15 cellular contexts compared by ENCODE assay signal in genomic region chr18:23069481-23069880, GRCh38.
DNase-seq lines count a peak whose midpoint lies in the region; ATAC-seq and TF ChIP-seq lines count a peak whose summit lies in the region.
"Had no signal": no experiment of that assay in that cellular context is flagged by ENCODE, and none has a peak within 500 bp of the region (broad histone marks: within the 10 kb centered on the region; RNA-seq: fewer than 3 reads in every experiment).

No MANE protein-coding gene starts in this region.

- no peak overlapping the region for H4K8ac ChIP-seq in IMR-90 (ENCODE audit: low read depth in 2 of 2, low read length in 2 of 2)

- no peak overlapping the region for H3K18ac ChIP-seq in IMR-90 (ENCODE audit: low read depth, low read length)

- TF ChIP-seq CTCF in IMR-90 (conservative IDR thresholded peaks at IDR 0.05; ENCODE audit: low read depth, low read length), result no peak

- no peaks in the 10 kb centered on the region for H4K20me1 ChIP-seq in IMR-90 (ENCODE audit: insufficient read depth, low read length)

- H3K9me1 ChIP-seq in IMR-90 (ENCODE audit: insufficient read depth, low read length), result peaks cover 14% of the 10 kb centered on the region

- no peak overlapping the region for H4K91ac ChIP-seq in IMR-90 (ENCODE audit: insufficient read depth, low read depth, low read length)

- no peak overlapping the region; the same call in 1 of the 2 replicates for H2BK20ac ChIP-seq in IMR-90 (ENCODE audit: low read depth, low read length)

- 0 out of 3 replicates have a peak overlapping the region, but pooled peaks have one; percentile 48 for H2BK15ac ChIP-seq in IMR-90 (ENCODE audit: low read depth, low read length)

- DNase-seq in IMR-90 (no peak), NCI-H128 (lab: John Stamatoyannopoulos, UW; ENCODE audit: unreplicated experiment) (no peak), GM19240 (ENCODE audit: insufficient read length, low spot score) (no peak), A172 (ENCODE audit: low spot score) (no peak)
- DNase-seq in activated CD4-positive, alpha-beta T cell treated with anti-CD3 and anti-CD28 coated beads, Interleukin-2, amount 10 ng/mL, durations not matched to agents 24 days and 14 days, result peak; percentile 69
- DNase-seq in activated naive CD4-positive, alpha-beta T cell treated with anti-CD3 and anti-CD28 coated beads, Interleukin-2, amount 50 U/mL, for 16 hours, result peak; percentile 18
- DNase-seq in stimulated activated CD4-positive, alpha-beta T cell treated with anti-CD3 and anti-CD28 coated beads, Interleukin-4, amount 100 ng/mL, for 24 hours, result peak; percentile 11
- DNase-seq: Caco-2, left lung, NCI-H2081, nucleus accumbens, substantia nigra had no signal

- no peak overlapping the region for H2AFZ ChIP-seq in IMR-90 (replicated peaks; ENCODE audit: low read length, poor library complexity)

- no peak overlapping the region for H3K4me2 ChIP-seq in IMR-90 (ENCODE audit: low read depth, low read length)

- no peak overlapping the region for H2AK5ac ChIP-seq in IMR-90 (ENCODE audit: low read depth, low read length)

- H3K9me3 ChIP-seq in IMR-90 (ENCODE audit: control insufficient read depth, insufficient read depth, low read length), result no peaks in the 10 kb centered on the region
- H3K9me3 ChIP-seq: Caco-2, left lung had no signal

- no peak for TF ChIP-seq RAD21 in IMR-90 (IDR thresholded peaks at IDR 0.05; ENCODE audit: low read length)

- no peaks in the 10 kb centered on the region for H3K27me3 Mint-ChIP-seq in activated CD4-positive, alpha-beta T cell treated with anti-CD3 and anti-CD28 coated beads, Interleukin-2, amount 10 ng/mL, durations not matched to agents 24 days and 14 days

- ATAC-seq in IMR-90 (ENCODE audit: low read depth), result no peak
- no peak for ATAC-seq in GM18502 (IDR thresholded peaks at IDR 0.05; ENCODE audit: poor library complexity, unreplicated experiment)

- H3K79me1 ChIP-seq in IMR-90 (ENCODE audit: low read depth in 1 of 2, low read length in 2 of 2), result no peaks in the 10 kb centered on the region

- H3K27me3 ChIP-seq in IMR-90 (ENCODE audit: control insufficient read depth, insufficient read depth, low read length), result no peaks in the 10 kb centered on the region
- H3K27me3 ChIP-seq: cardiac muscle cell, left lung had no signal

- peaks cover 2% of the 10 kb centered on the region; the same call in 1 of the 2 replicates for H3K4me1 ChIP-seq in IMR-90 (ENCODE audit: control insufficient read depth, insufficient read depth, low read length)
- H3K4me1 ChIP-seq: Caco-2 had no signal

- H3K27ac ChIP-seq in IMR-90 (ENCODE audit: insufficient read depth, low read length), result no peak overlapping the region
- H3K27ac ChIP-seq: cardiac muscle cell, epithelial cell of prostate had no signal

- H4K5ac ChIP-seq in IMR-90 (ENCODE audit: low read depth, low read length), result no peak overlapping the region

- peak overlapping the region; percentile 4 for H3K4me3 Mint-ChIP-seq in activated CD4-positive, alpha-beta T cell treated with anti-CD3 and anti-CD28 coated beads, Interleukin-2, amount 10 ng/mL, durations not matched to agents 24 days and 14 days

- H3K9ac ChIP-seq in IMR-90 (ENCODE audit: low read depth, low read length), result no peak overlapping the region

- in situ Hi-C loops in IMR-90 (cut with MboI; ENCODE audit: low sequenced_read_pairs), result no loop called here

- peaks cover 53% of the 10 kb centered on the region for H3K4me1 Mint-ChIP-seq in activated CD4-positive, alpha-beta T cell treated with anti-CD3 and anti-CD28 coated beads, Interleukin-2, amount 10 ng/mL, durations not matched to agents 24 days and 14 days

- no TSS peak for BruUV-seq in IMR-90 (replicated peaks; lab: Mats Ljungman, UMichigan)

- peaks cover 13% of the 10 kb centered on the region for H3K36me3 Mint-ChIP-seq in activated CD4-positive, alpha-beta T cell treated with anti-CD3 and anti-CD28 coated beads, Interleukin-2, amount 10 ng/mL, durations not matched to agents 24 days and 14 days (ENCODE audit: low read depth)

- H3K4ac ChIP-seq in IMR-90 (ENCODE audit: low read depth, low read length), result no peak overlapping the region

- TF ChIP-seq POLR2A in IMR-90 (IDR thresholded peaks at IDR 0.05; ENCODE audit: low read depth, low read length), result no peak

- H3K23ac ChIP-seq in IMR-90 (ENCODE audit: low read depth, low read length), result no peak overlapping the region

- dilution Hi-C loops in IMR-90 (cut with HindIII; ENCODE audit: low sequenced_read_pairs, unreplicated experiment), result no loop called here

- H3K36me3 ChIP-seq in IMR-90 (ENCODE audit: control insufficient read depth, insufficient read depth, low read length), result no peaks in the 10 kb centered on the region
- H3K36me3 ChIP-seq: cardiac muscle cell, left lung had no signal

- POLR2A ChIA-PET in IMR-90 (lab: Charles Lee; ENCODE audit: unreplicated experiment), result no interaction called here

- peaks cover 17% of the 10 kb centered on the region for H3K9me3 Mint-ChIP-seq in activated CD4-positive, alpha-beta T cell treated with anti-CD3 and anti-CD28 coated beads, Interleukin-2, amount 10 ng/mL, durations not matched to agents 24 days and 14 days

- H2BK5ac ChIP-seq in IMR-90 (ENCODE audit: low read depth, low read length, poor library complexity, severe bottlenecking), result no peak overlapping the region

- 70% methylated on average over 5 of the region's 10 CpGs; no CpG with 5 or more reads in 1 of the 2 experiments for WGBS in IMR-90 (ENCODE audit: extremely low coverage in 2 of 2, insufficient read length in 1 of 2), 2 experiments

- peak overlapping the region; percentile 68 for H3K27ac Mint-ChIP-seq in activated CD4-positive, alpha-beta T cell treated with anti-CD3 and anti-CD28 coated beads, Interleukin-2, amount 10 ng/mL, durations not matched to agents 24 days and 14 days

- no peak overlapping the region for H2AK9ac ChIP-seq in IMR-90 (replicated peaks; ENCODE audit: low read depth, low read length, poor library complexity)

- H2BK120ac ChIP-seq in IMR-90 (ENCODE audit: low read depth, low read length), result no peak overlapping the region

- CTCF ChIA-PET in IMR-90 (lab: Yijun Ruan, JAX), result no interaction called here

- no peak overlapping the region for H3K14ac ChIP-seq in IMR-90 (replicated peaks; ENCODE audit: low read depth, low read length)

- intact Hi-C loops in IMR-90 (cut with micrococcal nuclease), result no loop called here
- intact Hi-C loops in activated CD4-positive, alpha-beta T cell treated with anti-CD3 and anti-CD28 coated beads, Interleukin-2, amount 10 ng/mL, durations not matched to agents 24 days and 14 days (cut with micrococcal nuclease), result no loop called here

- H3K4me3 ChIP-seq in IMR-90 (ENCODE audit: insufficient read depth, low read depth, low read length), result no peak overlapping the region
- H3K4me3 ChIP-seq: cardiac muscle cell, left lung had no signal

- no peak overlapping the region for H3K56ac ChIP-seq in IMR-90 (ENCODE audit: extremely low read depth, insufficient read depth, low read length)

TF ChIP-seq in IMR-90, 13 proteins besides CTCF, POLR2A, EP300 and RAD21:
- no peak for TF ChIP-seq CHD1 (IDR thresholded peaks at IDR 0.05; ENCODE audit: low read depth, low read length)
- no peak for TF ChIP-seq NFE2L2 (IDR thresholded peaks at IDR 0.05; ENCODE audit: low read depth, low read length)
- no peak for TF ChIP-seq BHLHE40 (IDR thresholded peaks at IDR 0.05; ENCODE audit: low read depth, low read length)
- TF ChIP-seq MXI1 (IDR thresholded peaks at IDR 0.05; ENCODE audit: borderline replicate concordance, low read depth, low read length), result no peak
- no peak for TF ChIP-seq RFX5 (IDR thresholded peaks at IDR 0.05; ENCODE audit: low read depth, low read length)
- TF ChIP-seq FOS (IDR thresholded peaks at IDR 0.05; ENCODE audit: low read depth, low read length), result no peak
- no peak for TF ChIP-seq MAFK (IDR thresholded peaks at IDR 0.05; ENCODE audit: low read depth, low read length)
- TF ChIP-seq SMC3 (IDR thresholded peaks at IDR 0.05; ENCODE audit: low read depth, low read length), result no peak
- TF ChIP-seq MAZ (IDR thresholded peaks at IDR 0.05; ENCODE audit: borderline replicate concordance, low read depth, low read length), result no peak
- TF ChIP-seq, protein P1, sequence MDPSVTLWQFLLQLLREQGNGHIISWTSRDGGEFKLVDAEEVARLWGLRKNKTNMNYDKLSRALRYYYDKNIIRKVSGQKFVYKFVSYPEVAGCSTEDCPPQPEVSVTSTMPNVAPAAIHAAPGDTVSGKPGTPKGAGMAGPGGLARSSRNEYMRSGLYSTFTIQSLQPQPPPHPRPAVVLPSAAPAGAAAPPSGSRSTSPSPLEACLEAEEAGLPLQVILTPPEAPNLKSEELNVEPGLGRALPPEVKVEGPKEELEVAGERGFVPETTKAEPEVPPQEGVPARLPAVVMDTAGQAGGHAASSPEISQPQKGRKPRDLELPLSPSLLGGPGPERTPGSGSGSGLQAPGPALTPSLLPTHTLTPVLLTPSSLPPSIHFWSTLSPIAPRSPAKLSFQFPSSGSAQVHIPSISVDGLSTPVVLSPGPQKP (IDR thresholded peaks at IDR 0.05; ENCODE audit: borderline replicate concordance, low read depth, low read length), result no peak
- TF ChIP-seq RCOR1 (IDR thresholded peaks at IDR 0.05; ENCODE audit: insufficient replicate concordance, low read length), result no peak
- no peak for TF ChIP-seq USF2 (IDR thresholded peaks at IDR 0.05; ENCODE audit: low read depth, low read length)
- no peak for TF ChIP-seq CEBPB (IDR thresholded peaks at IDR 0.05; ENCODE audit: low read depth, low read length)

Comparison
In these comparisons a context has a peak if more than half of its experiments do, and no peak if none do; other contexts are left out.
1. DNase-seq: peak in activated CD4-positive, alpha-beta T cell treated with anti-CD3 and anti-CD28 coated beads, Interleukin-2, amount 10 ng/mL, durations not matched to agents 24 days and 14 days (single experiment), activated naive CD4-positive, alpha-beta T cell treated with anti-CD3 and anti-CD28 coated beads, Interleukin-2, amount 50 U/mL, for 16 hours (single experiment) and stimulated activated CD4-positive, alpha-beta T cell treated with anti-CD3 and anti-CD28 coated beads, Interleukin-4, amount 100 ng/mL, for 24 hours (single experiment); none in IMR-90 (single experiment), NCI-H128 (single experiment), GM19240 (single experiment) and A172 (single experiment).